11 cellular contexts compared by ENCODE assay signal in genomic region chr19:10412257-10412977, GRCh38. TPM values are rescaled to one million over a fixed set of nuclear protein-coding genes. Genes with fewer than 3 reads are reported as not detected.
DNase-seq lines count a peak whose midpoint lies in the region; ATAC-seq, FAIRE-seq and TF ChIP-seq lines count a peak whose summit lies in the region.
"Had no signal": no experiment of that assay in that cellular context is flagged by ENCODE, and none has a peak within 500 bp of the region (broad histone marks: within the 10 kb centered on the region; RNA-seq: fewer than 3 reads in every experiment).

No MANE protein-coding gene starts in this region.

- H3K4me2 ChIP-seq in GM12878 (ENCODE audit: control insufficient read depth, insufficient read depth) = peak overlapping the region; percentile 69

- no TSS peak for BruUV-seq in GM12878 (replicated peaks; lab: Mats Ljungman, UMichigan)

- no peak overlapping the region for H2AFZ ChIP-seq in GM12878 (ENCODE audit: control insufficient read depth, low read depth, low read length)

- TF ChIP-seq RAD21 in GM12878 (IDR thresholded peaks at IDR 0.05; ENCODE audit: insufficient read depth, low read depth, low read length) = 0 out of 2 replicates have a peak, but pooled peaks have one; percentile 0

- H3K4me3 ChIP-seq in GM12878 = peak overlapping the region; percentile 51; the same call in 1 of the 2 replicates
- H3K4me3 ChIP-seq: testis had no signal

- 0% methylated on average over 13 of the region's 13 CpGs for WGBS in GM12878 (ENCODE audit: insufficient coverage, insufficient replicate concordance, low lambda C conversion rate, missing lambda C conversion rate)

- intact Hi-C loops in GM12878 (cut with micrococcal nuclease; ENCODE audit: unreplicated experiment) = loop anchor here (10.0 kb wide), 1 partner anchor 242 kb away; the partner anchor contains the start of gene ILF3
- intact Hi-C loops in posterior vena cava (cut with DNase I) = no loop called here

- H3K36me3 ChIP-seq in GM12878 (ENCODE audit: control insufficient read depth in 2 of 2, insufficient read depth in 2 of 2, low read length in 1 of 2) = no peaks in the 10 kb centered on the region
- H3K36me3 ChIP-seq: neutrophil had no signal

- H3K9me3 ChIP-seq in GM12878 (replicated peaks; ENCODE audit: control insufficient read depth, insufficient read depth, low read length) = peaks cover 2% of the 10 kb centered on the region; the same call in 2 of the 3 replicates
- H3K9me3 ChIP-seq: neutrophil, testis had no signal

- no peaks in the 10 kb centered on the region for H4K20me1 ChIP-seq in GM12878 (ENCODE audit: control insufficient read depth, insufficient read depth)

- 0 out of 2 replicates have a peak, but pooled peaks have one; percentile 39 for TF ChIP-seq POLR2A in GM12878 (IDR thresholded peaks at IDR 0.05; ENCODE audit: low read depth, low read length)

- 0 out of 4 replicates have a peak, but pooled peaks cover 0 to under 1% of the 10 kb centered on the region in 2 experiments for H3K27me3 ChIP-seq in GM12878 (replicated peaks in 1 of 2; ENCODE audit: control insufficient read depth in 2 of 2, insufficient read depth in 2 of 2, low read length in 1 of 2)
- H3K27me3 ChIP-seq: testis had no signal

- FAIRE-seq in GM12878 (lab: Jason Lieb, UNC) (peak; percentile 86), RCC 7860 (lab: Jason Lieb, UNC) (no peak)

- H3K79me2 ChIP-seq in GM12878 (ENCODE audit: control insufficient read depth, insufficient read depth, low read length) = no peaks in the 10 kb centered on the region

- SMC1A ChIA-PET in GM12878 (lab: Charles Lee; ENCODE audit: uncharacterized antibody, unreplicated experiment) = interaction anchor here (1.1 to 16.0 kb wide), 7 partner anchors 6 to 308 kb away, joined by 3 to 364 read pairs (median 4); partner anchors contain the start of genes CDC37, ICAM1 and PDE4A

- DNase-seq in GM13976 (ENCODE audit: low spot score) (peak; percentile 60), GM12878 (ENCODE audit: low read depth, low spot score) (peak; percentile 94), HT-29 (ENCODE audit: low spot score) (no peak), posterior vena cava (ENCODE audit: low spot score) (no peak), retina (no peak), RCC 7860 (ENCODE audit: low spot score) (no peak)
- DNase-seq: testis had no signal

- POLR2A ChIA-PET in GM12878 (lab: Charles Lee) = interaction anchor here (0.6 to 6.9 kb wide), 20 partner anchors 8 to 192 kb away, joined by 3 to 37 read pairs (median 5); partner anchors contain the start of genes CDC37, ICAM1, KEAP1 and KRI1

- TF ChIP-seq EP300 in GM12878 (IDR thresholded peaks at IDR 0.05; ENCODE audit: borderline replicate concordance in 1 of 2, control insufficient read depth in 1 of 2, low read depth in 2 of 2, low read length in 2 of 2) = peak in 1 of 2 experiments; percentile 84; a peak in 2 of 4 replicates

- 0 out of 2 replicates have a peak overlapping the region, but pooled peaks have one; percentile 20 for H3K9ac ChIP-seq in GM12878 (ENCODE audit: control insufficient read depth, insufficient read depth, low read length)

- peak overlapping the region; percentile 83 for H3K27ac ChIP-seq in GM12878 (ENCODE audit: control insufficient read depth, insufficient read depth)
- H3K27ac ChIP-seq: neutrophil, testis, VCaP had no signal

- peaks cover 60% of the 10 kb centered on the region for H3K4me1 ChIP-seq in GM12878 (ENCODE audit: control insufficient read depth, insufficient read depth, low read length)
- H3K4me1 ChIP-seq: testis had no signal

- in situ Hi-C loops in GM13976 (cut with MboI; ENCODE audit: low sequenced_read_pairs, unreplicated experiment) (no loop called here), GM12878 (cut with MboI) (loop anchor here (5.0 kb wide), 1 partner anchor 155 kb away; the partner anchor contains the start of genes CDKN2D and KRI1)

- ATAC-seq in GM21390 (IDR thresholded peaks at IDR 0.05; ENCODE audit: unreplicated experiment) (peak; percentile 52), HG03521 (IDR thresholded peaks at IDR 0.05; ENCODE audit: unreplicated experiment) (peak; percentile 49), GM12878 (peak; percentile 78)

- RAD21 ChIA-PET in GM12878 (lab: Charles Lee; ENCODE audit: unreplicated experiment) = interaction anchor here (0.5 to 3.9 kb wide), 23 partner anchors 8 to 1169 kb away, joined by 3 to 32 read pairs (median 4); partner anchors contain the start of genes CDC37, CDKN2D, ICAM1 and ICAM5

- TF ChIP-seq CTCF in GM13976 (IDR thresholded peaks at IDR 0.05; ENCODE audit: borderline replicate concordance, control extremely low read depth, extremely low read depth, insufficient read depth, missing control alignments) (no peak), GM12878 (IDR thresholded peaks at IDR 0.05 in 2 of 3, conservative IDR thresholded peaks at IDR 0.05 in 1 of 3; ENCODE audit: control insufficient read depth in 2 of 3, extremely low read depth in 1 of 3, insufficient read depth in 1 of 3, low read depth in 3 of 3, low read length in 3 of 3) (no peak)

- CTCF ChIA-PET in GM12878 (lab: Yijun Ruan, JAX) = interaction anchor here (0.7 to 28.5 kb wide), 12 partner anchors 2 to 452 kb away, joined by 3 to 1053 read pairs (median 4); partner anchors contain the start of genes CDC37, ICAM1, KRI1 and PDE4A

TF ChIP-seq in GM12878, 131 proteins besides CTCF, POLR2A, EP300 and RAD21 (continues in another document):
- TF ChIP-seq SMAD1 (IDR thresholded peaks at IDR 0.05; ENCODE audit: low read depth, partially characterized antibody) = no peak
- no peak for TF ChIP-seq SUPT20H (IDR thresholded peaks at IDR 0.05; ENCODE audit: borderline replicate concordance, control insufficient read depth, low read depth, low read length)
- peak; percentile 59; the same call in 1 of the 2 replicates for TF ChIP-seq STAT3 (IDR thresholded peaks at IDR 0.05; ENCODE audit: low read depth, low read length)

RNA-seq across cellular contexts. Expression of gene PDE4A, which starts 7.9 kb away (rescaled TPM):
- total RNA-seq in GM12878 (2013; cell fraction: nucleolus; rRNA removed) = 7.4 and 7.7 TPM in 2 replicates
- total RNA-seq in GM12878 (2014; rRNA removed) = 1.6 and 1.9 TPM in 2 replicates
- 1.7 and 1.9 TPM in 2 replicates for total RNA-seq in GM12878 (2014; rRNA removed; fragmentation: Illumina TruSeq; extraction: Trizol)
- total RNA-seq in GM12878 (2021) = 11.1 and 13.3 TPM in 2 replicates
- 6.4 TPM for polyA plus RNA-seq in GM12878 (2011; ENCODE audit: low read depth)
- polyA plus RNA-seq in GM12878 (2011; rRNA removed) = 2.7 and 4.8 TPM in 2 replicates
- polyA plus RNA-seq in GM12878 (2011; cell fraction: cytosol; rRNA removed) = 8.4 and 9.3 TPM in 2 replicates
- 11.0 and 16.0 TPM in 2 replicates for polyA plus RNA-seq in GM12878 (2011; cell fraction: nucleus; rRNA removed)
- polyA plus RNA-seq in GM12878 (2012) = 14.3 and 15.7 TPM in 2 replicates
- 3.5 and 5.0 TPM in 2 replicates for polyA plus RNA-seq in GM12878 (2014; fragmentation: Illumina TruSeq; extraction: Trizol)
- polyA plus RNA-seq in GM12878 (2014; fragmentation: Nextera tagmentation; extraction: Ambion mirVana) = under 1 TPM; 0.24 to 0.46 TPM
- 7.1 and 7.9 TPM in 2 replicates for polyA plus RNA-seq in GM12878 (2014; rRNA removed)
- polyA plus RNA-seq in GM12878 (2016; fragmentation: Nextera tagmentation; extraction: Ambion mirVana) = 1 to 10 TPM; 7.4 to 8.1 TPM
- polyA minus RNA-seq in GM12878 (2011; rRNA and poly(A)+ RNA removed) = 7.7 and 10.3 TPM in 2 replicates
- polyA minus RNA-seq in GM12878 (2011; cell fraction: cytosol; rRNA and poly(A)+ RNA removed) = 7.8 and 9.2 TPM in 2 replicates
- 3.5 TPM in 2 replicates for polyA minus RNA-seq in GM12878 (2011; cell fraction: nucleus; rRNA and poly(A)+ RNA removed)
- 0.16 and 0.36 TPM in 2 replicates for total RNA-seq in HT-29 (2014; rRNA removed; shearing (Covaris generic))
- 10 to 100 TPM; 10.9 to 12.8 TPM for total RNA-seq in posterior vena cava

RNA-seq across cellular contexts. Expression of gene CDC37, which starts 9.1 kb away (rescaled TPM):
- 43.2 and 59.3 TPM in 2 replicates for total RNA-seq in GM12878 (2013; cell fraction: nucleolus; rRNA removed)
- total RNA-seq in GM12878 (2014; rRNA removed) (179 and 197 TPM in 2 replicates), GM12878 (2014; rRNA removed; fragmentation: Illumina TruSeq; extraction: Trizol) (110 and 117 TPM in 2 replicates), GM12878 (2021) (144 and 155 TPM in 2 replicates), posterior vena cava (100 to 1,000 TPM; 106 to 109 TPM)
- polyA plus RNA-seq in GM12878 (2011; ENCODE audit: low read depth) = 84.0 TPM
- polyA plus RNA-seq in GM12878 (2011; rRNA removed) (140 and 200 TPM in 2 replicates), GM12878 (2014; fragmentation: Illumina TruSeq; extraction: Trizol) (50.7 and 105 TPM in 2 replicates), GM12878 (2014; fragmentation: Nextera tagmentation; extraction: Ambion mirVana) (1 to 10 TPM; 4.7 to 8.8 TPM), GM12878 (2014; rRNA removed) (265 and 297 TPM in 2 replicates), GM12878 (2016; fragmentation: Nextera tagmentation; extraction: Ambion mirVana) (100 to 1,000 TPM; 255 to 262 TPM)
- polyA plus RNA-seq in GM12878 (2011; cell fraction: cytosol; rRNA removed) = 211 and 322 TPM in 2 replicates
- polyA plus RNA-seq in GM12878 (2011; cell fraction: nucleus; rRNA removed) = 421 and 498 TPM in 2 replicates
- polyA plus RNA-seq in GM12878 (2012) = 146 and 163 TPM in 2 replicates
- polyA minus RNA-seq in GM12878 (2011; rRNA and poly(A)+ RNA removed) = 76.0 and 82.1 TPM in 2 replicates
- 42.4 and 45.5 TPM in 2 replicates for polyA minus RNA-seq in GM12878 (2011; cell fraction: cytosol; rRNA and poly(A)+ RNA removed)
- polyA minus RNA-seq in GM12878 (2011; cell fraction: nucleus; rRNA and poly(A)+ RNA removed) = 22.4 and 40.0 TPM in 2 replicates
- total RNA-seq in HT-29 (2014; rRNA removed; shearing (Covaris generic)) = 239 and 271 TPM in 2 replicates

RNA-seq across cellular contexts. Expression of gene TYK2, which starts 32.0 kb away (rescaled TPM):
- 483 and 545 TPM in 2 replicates for total RNA-seq in GM12878 (2013; cell fraction: nucleolus; rRNA removed)
- 235 and 304 TPM in 2 replicates for total RNA-seq in GM12878 (2014; rRNA removed)
- total RNA-seq in GM12878 (2014; rRNA removed; fragmentation: Illumina TruSeq; extraction: Trizol) = 145 and 164 TPM in 2 replicates
- 267 and 297 TPM in 2 replicates for total RNA-seq in GM12878 (2021)
- polyA plus RNA-seq in GM12878 (2011; ENCODE audit: low read depth) = 148 TPM
- 62.0 and 127 TPM in 2 replicates for polyA plus RNA-seq in GM12878 (2011; rRNA removed)
- 171 and 227 TPM in 2 replicates for polyA plus RNA-seq in GM12878 (2011; cell fraction: cytosol; rRNA removed)
- polyA plus RNA-seq in GM12878 (2011; cell fraction: nucleus; rRNA removed) = 997 and 1,420 TPM in 2 replicates
- 217 and 288 TPM in 2 replicates for polyA plus RNA-seq in GM12878 (2012)
- polyA plus RNA-seq in GM12878 (2014; fragmentation: Illumina TruSeq; extraction: Trizol) = 80.2 and 185 TPM in 2 replicates
- 10 to 100 TPM; 36.4 to 66.9 TPM for polyA plus RNA-seq in GM12878 (2014; fragmentation: Nextera tagmentation; extraction: Ambion mirVana)
- polyA plus RNA-seq in GM12878 (2014; rRNA removed) = 364 and 387 TPM in 2 replicates
- polyA plus RNA-seq in GM12878 (2016; fragmentation: Nextera tagmentation; extraction: Ambion mirVana) = 100 to 1,000 TPM; 172 to 186 TPM
- polyA minus RNA-seq in GM12878 (2011; rRNA and poly(A)+ RNA removed) = 58.7 and 148 TPM in 2 replicates
- 70.7 and 98.7 TPM in 2 replicates for polyA minus RNA-seq in GM12878 (2011; cell fraction: cytosol; rRNA and poly(A)+ RNA removed)
- polyA minus RNA-seq in GM12878 (2011; cell fraction: nucleus; rRNA and poly(A)+ RNA removed) = 78.8 and 145 TPM in 2 replicates
- 81.1 and 107 TPM in 2 replicates for total RNA-seq in HT-29 (2014; rRNA removed; shearing (Covaris generic))
- 10 to 100 TPM; 67.1 to 69.3 TPM for total RNA-seq in posterior vena cava

Comparison
In these comparisons a context has a peak if more than half of its experiments do, and no peak if none do; other contexts are left out.
1. DNase-seq: peak in GM13976 (single experiment) and GM12878 (single experiment); none in HT-29 (single experiment), posterior vena cava (single experiment), retina (single experiment) and RCC 7860 (single experiment).
2. Peak in every context shown above with its lines, with median percentiles within 50 percentile points of each other: ATAC-seq.